Comparison of ENCODE assay signal across 14 cellular contexts in genomic region chr5:141623621-141624020, GRCh38. TPM values are rescaled to one million over a fixed set of nuclear protein-coding genes. Genes with fewer than 3 reads are reported as not detected.
DNase-seq lines count a peak whose midpoint lies in the region; ATAC-seq and TF ChIP-seq lines count a peak whose summit lies in the region.
"Had no signal": no experiment of that assay in that cellular context is flagged by ENCODE, and none has a peak within 500 bp of the region (broad histone marks: within the 10 kb centered on the region; RNA-seq: fewer than 3 reads in every experiment).

No MANE protein-coding gene starts in this region.

- intact Hi-C loops in activated T-helper 2 cell treated with anti-CD3 and anti-CD28 coated beads, Interferon-gamma antibody, Interleukin-2, Interleukin-4, amounts not matched to agents 10 μg/mL and 5 μg/mL and 100 μg/mL, durations not matched to agents 14 hours and 24 hours and 36 hours (cut with micrococcal nuclease) = loop anchor here (1.0 kb wide), 1 partner anchor 31 kb away; no protein-coding TSS in a partner anchor

- ATAC-seq in activated CD8-positive, alpha-beta memory T cell treated with anti-CD3 and anti-CD28 coated beads, Interleukin-2, amount 10 ng/mL, durations not matched to agents 7 days and 5 days = no peak

- no peaks in the 10 kb centered on the region for H3K9me3 ChIP-seq in Loucy (ENCODE audit: insufficient read depth, low read depth, low read length)
- H3K9me3 ChIP-seq: stomach had no signal

- H3F3A ChIP-seq in Loucy (ENCODE audit: low read depth) = no peaks in the 10 kb centered on the region

- H3K36me3 ChIP-seq in Loucy (ENCODE audit: insufficient read depth, low read length) = peaks cover 67% of the 10 kb centered on the region; the same call in 1 of the 2 replicates

- no peaks in the 10 kb centered on the region for H3K27me3 ChIP-seq in Loucy (ENCODE audit: insufficient read depth, low read length, poor library complexity, severe bottlenecking)
- H3K27me3 ChIP-seq: stomach had no signal

- H3K4me2 ChIP-seq in Loucy (ENCODE audit: low read depth, low read length, poor library complexity, severe bottlenecking) = peak overlapping the region; percentile 1
- H3K4me2 ChIP-seq: PC-9 had no signal

- CTCF ChIA-PET in activated CD8-positive, alpha-beta memory T cell treated with anti-CD3 and anti-CD28 coated beads, Interleukin-2, amount 10 ng/mL, durations not matched to agents 7 days and 5 days (lab: Charles Lee) = interaction anchor here (0.8 to 12.8 kb wide), 13 partner anchors 7 to 60 kb away, joined by 3 to 375 read pairs (median 5); partner anchors contain the start of genes FCHSD1, HDAC3 and RELL2

- H3K4me1 ChIP-seq in Loucy (ENCODE audit: insufficient read depth, low read length, poor library complexity, severe bottlenecking) = peaks cover 8% of the 10 kb centered on the region

- peak overlapping the region; percentile 91 for H3K27ac Mint-ChIP-seq in activated CD8-positive, alpha-beta memory T cell treated with anti-CD3 and anti-CD28 coated beads, Interleukin-2, amount 10 ng/mL, durations not matched to agents 7 days and 5 days
- peak overlapping the region; percentile 84 for H3K27ac Mint-ChIP-seq in activated T-helper 2 cell treated with anti-CD3 and anti-CD28 coated beads, Interferon-gamma antibody, Interleukin-2, Interleukin-4, amounts not matched to agents 10 μg/mL and 5 μg/mL and 100 μg/mL, durations not matched to agents 14 hours and 24 hours and 36 hours

- peaks cover 1% of the 10 kb centered on the region; the same call in 1 of the 2 replicates for H3K79me2 ChIP-seq in Loucy (ENCODE audit: insufficient read depth, low read length)

- no peak overlapping the region for H2AFZ ChIP-seq in Loucy (ENCODE audit: low read length)
- H2AFZ ChIP-seq: PC-9 had no signal

- TF ChIP-seq CTCF in Loucy (conservative IDR thresholded peaks at IDR 0.05; ENCODE audit: low read length) = no peak

- peaks cover 31% of the 10 kb centered on the region for H3K4me1 Mint-ChIP-seq in activated CD8-positive, alpha-beta memory T cell treated with anti-CD3 and anti-CD28 coated beads, Interleukin-2, amount 10 ng/mL, durations not matched to agents 7 days and 5 days
- H3K4me1 Mint-ChIP-seq in activated T-helper 2 cell treated with anti-CD3 and anti-CD28 coated beads, Interferon-gamma antibody, Interleukin-2, Interleukin-4, amounts not matched to agents 10 μg/mL and 5 μg/mL and 100 μg/mL, durations not matched to agents 14 hours and 24 hours and 36 hours (ENCODE audit: low read depth) = peaks cover 26% of the 10 kb centered on the region

- H3K9ac ChIP-seq in Loucy (ENCODE audit: low read depth, low read length, poor library complexity, severe bottlenecking) = no peak overlapping the region

- peaks cover 46% of the 10 kb centered on the region for H3K36me3 Mint-ChIP-seq in activated CD8-positive, alpha-beta memory T cell treated with anti-CD3 and anti-CD28 coated beads, Interleukin-2, amount 10 ng/mL, durations not matched to agents 7 days and 5 days
- H3K36me3 Mint-ChIP-seq in activated T-helper 2 cell treated with anti-CD3 and anti-CD28 coated beads, Interferon-gamma antibody, Interleukin-2, Interleukin-4, amounts not matched to agents 10 μg/mL and 5 μg/mL and 100 μg/mL, durations not matched to agents 14 hours and 24 hours and 36 hours (ENCODE audit: low read depth) = peaks cover 72% of the 10 kb centered on the region

- H4K20me1 ChIP-seq in Loucy (ENCODE audit: insufficient read depth, low read length, poor library complexity, severe bottlenecking) = no peaks in the 10 kb centered on the region

- H3K9me2 ChIP-seq in Loucy (replicated peaks; ENCODE audit: low read depth, low read length) = no peaks in the 10 kb centered on the region

- no peaks in the 10 kb centered on the region for H3K27me3 Mint-ChIP-seq in activated CD8-positive, alpha-beta memory T cell treated with anti-CD3 and anti-CD28 coated beads, Interleukin-2, amount 10 ng/mL, durations not matched to agents 7 days and 5 days
- H3K27me3 Mint-ChIP-seq in activated T-helper 2 cell treated with anti-CD3 and anti-CD28 coated beads, Interferon-gamma antibody, Interleukin-2, Interleukin-4, amounts not matched to agents 10 μg/mL and 5 μg/mL and 100 μg/mL, durations not matched to agents 14 hours and 24 hours and 36 hours (ENCODE audit: low read depth) = no peaks in the 10 kb centered on the region

- no peaks in the 10 kb centered on the region for H3K9me3 Mint-ChIP-seq in activated CD8-positive, alpha-beta memory T cell treated with anti-CD3 and anti-CD28 coated beads, Interleukin-2, amount 10 ng/mL, durations not matched to agents 7 days and 5 days (ENCODE audit: low read depth)
- no peaks in the 10 kb centered on the region for H3K9me3 Mint-ChIP-seq in activated T-helper 2 cell treated with anti-CD3 and anti-CD28 coated beads, Interferon-gamma antibody, Interleukin-2, Interleukin-4, amounts not matched to agents 10 μg/mL and 5 μg/mL and 100 μg/mL, durations not matched to agents 14 hours and 24 hours and 36 hours
- H3K9me3 Mint-ChIP-seq: immature natural killer cell had no signal

- H3K4me3 Mint-ChIP-seq in activated CD8-positive, alpha-beta memory T cell treated with anti-CD3 and anti-CD28 coated beads, Interleukin-2, amount 10 ng/mL, durations not matched to agents 7 days and 5 days = peak overlapping the region; percentile 36
- H3K4me3 Mint-ChIP-seq in activated T-helper 2 cell treated with anti-CD3 and anti-CD28 coated beads, Interferon-gamma antibody, Interleukin-2, Interleukin-4, amounts not matched to agents 10 μg/mL and 5 μg/mL and 100 μg/mL, durations not matched to agents 14 hours and 24 hours and 36 hours (ENCODE audit: low read depth) = peak overlapping the region; percentile 11
- H3K4me3 Mint-ChIP-seq: immature natural killer cell had no signal

- no peak overlapping the region for H3K4me3 ChIP-seq in Loucy (ENCODE audit: low read length, poor library complexity, severe bottlenecking)
- no peak overlapping the region for H3K4me3 ChIP-seq in skin epidermis
- H3K4me3 ChIP-seq: PC-9, stomach had no signal

- no peak for DNase-seq in activated CD8-positive, alpha-beta memory T cell treated with anti-CD3 and anti-CD28 coated beads, Interleukin-2, amount 10 ng/mL, durations not matched to agents 7 days and 5 days
- no peak for DNase-seq in activated CD8-positive, alpha-beta memory T cell treated with anti-CD3 and anti-CD28 coated beads, Interleukin-2, amount 50 U/mL, for 4 hours
- DNase-seq in activated T-helper 2 cell treated with anti-CD3 and anti-CD28 coated beads, Interferon-gamma antibody, Interleukin-2, Interleukin-4, amounts not matched to agents 10 μg/mL and 5 μg/mL and 100 μg/mL, durations not matched to agents 14 hours and 24 hours and 36 hours (ENCODE audit: low spot score) = no peak
- DNase-seq in NCI-H526 (lab: John Stamatoyannopoulos, UW) = no peak
- DNase-seq in NCI-H748 treated with DMSO at 0.1 percent for 48 hours (lab: John Stamatoyannopoulos, UW) = no peak
- DNase-seq in 8988T = no peak
- DNase-seq: DMS 273 treated with DMSO at 0.1 percent for 48 hours, immature natural killer cell, NCI-H1694 treated with DMSO at 0.1 percent for 48 hours, NCI-H446 treated with DMSO at 0.1 percent for 48 hours, PC-9, stomach had no signal

- H3K27ac ChIP-seq in skin epidermis = peak overlapping the region in 13 of 21 experiments; percentile 0 to 83 (median 66)
- H3K27ac ChIP-seq: PC-9 had no signal

RNA-seq across cellular contexts. Expression of gene DIAPH1, which starts 4.8 kb away (rescaled TPM):
- 100 to 1,000 TPM; 284 to 295 TPM for total RNA-seq in activated CD8-positive, alpha-beta memory T cell treated with anti-CD3 and anti-CD28 coated beads, Interleukin-2, amount 10 ng/mL, durations not matched to agents 7 days and 5 days
- 228 and 234 TPM in 2 replicates for total RNA-seq in activated T-helper 2 cell treated with anti-CD3 and anti-CD28 coated beads, Interferon-gamma antibody, Interleukin-2, Interleukin-4, amounts not matched to agents 10 μg/mL and 5 μg/mL and 100 μg/mL, durations not matched to agents 14 hours and 24 hours and 36 hours

RNA-seq across cellular contexts. Expression of gene HDAC3, which starts 13.0 kb away (rescaled TPM):
- total RNA-seq in activated CD8-positive, alpha-beta memory T cell treated with anti-CD3 and anti-CD28 coated beads, Interleukin-2, amount 10 ng/mL, durations not matched to agents 7 days and 5 days = 10 to 100 TPM; 87.1 to 90.0 TPM
- total RNA-seq in activated T-helper 2 cell treated with anti-CD3 and anti-CD28 coated beads, Interferon-gamma antibody, Interleukin-2, Interleukin-4, amounts not matched to agents 10 μg/mL and 5 μg/mL and 100 μg/mL, durations not matched to agents 14 hours and 24 hours and 36 hours = 92.4 and 95.2 TPM in 2 replicates

RNA-seq across cellular contexts. Expression of gene RELL2, which starts 13.2 kb away (rescaled TPM):
- 10 to 100 TPM; 28.0 to 35.8 TPM for total RNA-seq in activated CD8-positive, alpha-beta memory T cell treated with anti-CD3 and anti-CD28 coated beads, Interleukin-2, amount 10 ng/mL, durations not matched to agents 7 days and 5 days
- total RNA-seq in activated T-helper 2 cell treated with anti-CD3 and anti-CD28 coated beads, Interferon-gamma antibody, Interleukin-2, Interleukin-4, amounts not matched to agents 10 μg/mL and 5 μg/mL and 100 μg/mL, durations not matched to agents 14 hours and 24 hours and 36 hours = 15.9 and 16.1 TPM in 2 replicates

RNA-seq across cellular contexts. Expression of gene FCHSD1, which starts 27.6 kb away (rescaled TPM):
- 10 to 100 TPM; 46.5 to 64.1 TPM for total RNA-seq in activated CD8-positive, alpha-beta memory T cell treated with anti-CD3 and anti-CD28 coated beads, Interleukin-2, amount 10 ng/mL, durations not matched to agents 7 days and 5 days
- 37.4 and 42.8 TPM in 2 replicates for total RNA-seq in activated T-helper 2 cell treated with anti-CD3 and anti-CD28 coated beads, Interferon-gamma antibody, Interleukin-2, Interleukin-4, amounts not matched to agents 10 μg/mL and 5 μg/mL and 100 μg/mL, durations not matched to agents 14 hours and 24 hours and 36 hours

RNA-seq across cellular contexts. Expression of gene ARAP3, which starts 58.4 kb away (rescaled TPM):
- total RNA-seq in activated CD8-positive, alpha-beta memory T cell treated with anti-CD3 and anti-CD28 coated beads, Interleukin-2, amount 10 ng/mL, durations not matched to agents 7 days and 5 days = 10 to 100 TPM in 1 of 2 experiments, 1 to 10 TPM in 1; 9.9 to 11.0 TPM
- total RNA-seq in activated T-helper 2 cell treated with anti-CD3 and anti-CD28 coated beads, Interferon-gamma antibody, Interleukin-2, Interleukin-4, amounts not matched to agents 10 μg/mL and 5 μg/mL and 100 μg/mL, durations not matched to agents 14 hours and 24 hours and 36 hours = 9.9 and 10.5 TPM in 2 replicates
